Comparison of ENCODE assay signal across 1 cellular context in genomic region chr16:64455275-64455674, GRCh38.
TF ChIP-seq lines count a peak whose summit lies in the region.

No MANE protein-coding gene starts in this region.

TF ChIP-seq in SK-N-SH, 30 proteins besides CTCF, POLR2A, EP300 and RAD21:
- TF ChIP-seq USF1 (IDR thresholded peaks at IDR 0.05; ENCODE audit: borderline replicate concordance, low read depth) (no peak), TEAD4 (IDR thresholded peaks at IDR 0.05; ENCODE audit: borderline replicate concordance, insufficient read depth) (peak; percentile 39; the same call in 1 of the 2 replicates), SMC3 (IDR thresholded peaks at IDR 0.05; ENCODE audit: low read depth, low read length) (peak; percentile 53), PBX3 (IDR thresholded peaks at IDR 0.05) (peak; percentile 61), TCF12 (IDR thresholded peaks at IDR 0.05) (peak; percentile 50), JUND (IDR thresholded peaks at IDR 0.05) (peak; percentile 36; the same call in 1 of the 2 replicates), ELF1 (IDR thresholded peaks at IDR 0.05) (no peak), FOSL2 (IDR thresholded peaks at IDR 0.05; ENCODE audit: borderline replicate concordance, low read depth) (peak; percentile 55; the same call in 1 of the 2 replicates)
